ENCODE assay signal across 8 cellular contexts in genomic region chr22:20741634-20742581, GRCh38. TPM values are rescaled to one million over a fixed set of nuclear protein-coding genes. Genes with fewer than 3 reads are reported as not detected.
A peak's percentile ranks its signal among the peaks of the same experiment; 100 is the strongest.
DNase-seq lines count a peak whose midpoint lies in the region; ATAC-seq and TF ChIP-seq lines count a peak whose summit lies in the region.

No MANE protein-coding gene starts in this region.

- no peak overlapping the region for H3K4me3 Mint-ChIP-seq in activated CD8-positive, alpha-beta memory T cell treated with anti-CD3 and anti-CD28 coated beads, Interleukin-2, amount 10 ng/mL, durations not matched to agents 7 days and 5 days

- H3K4me1 Mint-ChIP-seq in activated CD8-positive, alpha-beta memory T cell treated with anti-CD3 and anti-CD28 coated beads, Interleukin-2, amount 10 ng/mL, durations not matched to agents 7 days and 5 days: peaks cover 3% of the 10 kb centered on the region

- no peaks in the 10 kb centered on the region for H3K9me3 Mint-ChIP-seq in activated CD8-positive, alpha-beta memory T cell treated with anti-CD3 and anti-CD28 coated beads, Interleukin-2, amount 10 ng/mL, durations not matched to agents 7 days and 5 days (ENCODE audit: low read depth)

- H3K36me3 Mint-ChIP-seq in activated CD8-positive, alpha-beta memory T cell treated with anti-CD3 and anti-CD28 coated beads, Interleukin-2, amount 10 ng/mL, durations not matched to agents 7 days and 5 days: peaks cover 26% of the 10 kb centered on the region

- H3K4me3 ChIP-seq in fibroblast of pulmonary artery (replicated peaks; ENCODE audit: low read depth, low read length) (no peak overlapping the region), retinal pigment epithelial cell (ENCODE audit: low read length) (no peak overlapping the region)

- no peaks in the 10 kb centered on the region for H3K27me3 Mint-ChIP-seq in activated CD8-positive, alpha-beta memory T cell treated with anti-CD3 and anti-CD28 coated beads, Interleukin-2, amount 10 ng/mL, durations not matched to agents 7 days and 5 days

- ATAC-seq in activated CD8-positive, alpha-beta memory T cell treated with anti-CD3 and anti-CD28 coated beads, Interleukin-2, amount 10 ng/mL, durations not matched to agents 7 days and 5 days: no peak
- ATAC-seq in HG02973 (IDR thresholded peaks at IDR 0.05; ENCODE audit: unreplicated experiment): no peak

- no peak overlapping the region for H3K27ac Mint-ChIP-seq in activated CD8-positive, alpha-beta memory T cell treated with anti-CD3 and anti-CD28 coated beads, Interleukin-2, amount 10 ng/mL, durations not matched to agents 7 days and 5 days

- CTCF ChIA-PET in activated CD8-positive, alpha-beta memory T cell treated with anti-CD3 and anti-CD28 coated beads, Interleukin-2, amount 10 ng/mL, durations not matched to agents 7 days and 5 days (lab: Charles Lee): interaction anchor here (0.9 to 2.6 kb wide), 12 partner anchors 9 to 324 kb away, joined by 3 to 11 read pairs (median 4); no protein-coding TSS in a partner anchor

- TF ChIP-seq CTCF in fibroblast of pulmonary artery (IDR thresholded peaks at IDR 0.05; ENCODE audit: low read length, missing control alignments) (peak; percentile 64), retinal pigment epithelial cell (conservative IDR thresholded peaks at IDR 0.05; ENCODE audit: low read depth, low read length) (peak; percentile 80)

- DNase-seq in activated gamma-delta T cell treated with Interleukin-2 at 50 U/mL for 16 hours (peak; percentile 41), activated gamma-delta T cell (lab: John Stamatoyannopoulos, UW) (no peak), NCI-H1694 treated with DMSO at 0.1 percent for 48 hours (lab: John Stamatoyannopoulos, UW) (peak; percentile 46), fibroblast of pulmonary artery (ENCODE audit: low read depth) (peak; percentile 30), retinal pigment epithelial cell (ENCODE audit: low read depth) (no peak), cortex of kidney (lab: John Stamatoyannopoulos, UW) (no peak)
- peak; percentile 50 for DNase-seq in activated CD8-positive, alpha-beta memory T cell treated with anti-CD3 and anti-CD28 coated beads, Interleukin-2, amount 10 ng/mL, durations not matched to agents 7 days and 5 days

RNA-seq across cellular contexts. Expression of gene SERPIND1, which starts 32.0 kb away (rescaled TPM):
- total RNA-seq in activated CD8-positive, alpha-beta memory T cell treated with anti-CD3 and anti-CD28 coated beads, Interleukin-2, amount 10 ng/mL, durations not matched to agents 7 days and 5 days: not detected

Comparison
In these comparisons a context has a peak if more than half of its experiments do, and no peak if none do; other contexts are left out.
1. DNase-seq: peak in activated gamma-delta T cell treated with Interleukin-2 at 50 U/mL for 16 hours (single experiment), NCI-H1694 treated with DMSO at 0.1 percent for 48 hours (single experiment), activated CD8-positive, alpha-beta memory T cell treated with anti-CD3 and anti-CD28 coated beads, Interleukin-2, amount 10 ng/mL, durations not matched to agents 7 days and 5 days (single experiment) and fibroblast of pulmonary artery (single experiment); none in activated gamma-delta T cell (single experiment), retinal pigment epithelial cell (single experiment) and cortex of kidney (single experiment).